Comparison of ENCODE assay signal across 2 cellular contexts in the genomic region with DNA sequence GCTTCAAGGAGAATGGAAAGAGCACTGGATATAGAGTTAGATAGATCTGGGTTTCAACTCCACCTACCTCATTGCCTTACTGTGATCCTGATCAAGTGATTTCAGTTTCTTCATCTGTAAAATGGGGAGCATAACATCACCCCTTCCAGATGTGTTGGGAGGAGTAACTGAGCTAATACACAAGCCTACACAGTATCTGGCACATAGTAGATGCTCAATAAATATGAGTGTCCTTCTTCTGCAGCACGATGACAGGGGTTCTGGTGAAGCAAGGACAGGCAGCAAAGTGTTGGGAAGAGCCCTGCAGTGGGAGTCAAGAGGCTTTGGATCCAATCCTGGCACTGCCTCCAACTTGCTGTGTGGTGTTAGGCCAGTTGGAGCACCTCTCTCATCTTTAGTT.
TF ChIP-seq lines count a peak whose summit lies in the region.

No MANE protein-coding gene starts in this region.

TF ChIP-seq in HCT116, 20 proteins besides CTCF, POLR2A, EP300 and RAD21 (continued from another document):
- TF ChIP-seq ZNF274 (IDR thresholded peaks at IDR 0.05; ENCODE audit: low read depth, low read length): no peak
- no peak for TF ChIP-seq ELF1 (IDR thresholded peaks at IDR 0.05; ENCODE audit: borderline replicate concordance, low read depth)
- no peak for TF ChIP-seq EZH2 (IDR thresholded peaks at IDR 0.05)
- TF ChIP-seq TCF7L2 (IDR thresholded peaks at IDR 0.05; ENCODE audit: borderline replicate concordance, extremely low read depth, insufficient read depth, insufficient read length): no peak
- TF ChIP-seq EGR1 (IDR thresholded peaks at IDR 0.05; ENCODE audit: low read depth): no peak
- no peak for TF ChIP-seq MAX (IDR thresholded peaks at IDR 0.05)
- no peak for TF ChIP-seq CEBPB (IDR thresholded peaks at IDR 0.05; ENCODE audit: low read depth)

TF ChIP-seq in GM12891, 5 proteins besides CTCF, POLR2A, EP300 and RAD21 (continued from another document):
- no peak for TF ChIP-seq POLR2AphosphoS5 (IDR thresholded peaks at IDR 0.05; ENCODE audit: low read depth, low read length)
- TF ChIP-seq SPI1 (IDR thresholded peaks at IDR 0.05; ENCODE audit: low read depth, low read length): no peak
- TF ChIP-seq PAX5 (IDR thresholded peaks at IDR 0.05; ENCODE audit: insufficient read depth, low read length, severe bottlenecking): no peak
- no peak for TF ChIP-seq TAF1 (IDR thresholded peaks at IDR 0.05; ENCODE audit: low read depth, low read length)
TF ChIP-seq in GM12891: peak in this region for 0.
